8 cellular contexts compared by ENCODE assay signal in genomic region chr11:65476632-65477270, GRCh38. TPM values are rescaled to one million over a fixed set of nuclear protein-coding genes. Genes with fewer than 3 reads are reported as not detected.
A peak's percentile ranks its signal among the peaks of the same experiment; 100 is the strongest.
DNase-seq lines count a peak whose midpoint lies in the region; ATAC-seq, FAIRE-seq and TF ChIP-seq lines count a peak whose summit lies in the region.

No MANE protein-coding gene starts in this region.

- in situ Hi-C loops in GM12878 (cut with MboI), result no loop called here

- H3K9me3 ChIP-seq in GM12878 (replicated peaks; ENCODE audit: control insufficient read depth, insufficient read depth, low read length), result no peaks in the 10 kb centered on the region
- no peaks in the 10 kb centered on the region for H3K9me3 ChIP-seq in suprapubic skin

- no peak for FAIRE-seq in GM12878 (lab: Jason Lieb, UNC)

- ATAC-seq in GM19438 (IDR thresholded peaks at IDR 0.05; ENCODE audit: low read depth, unreplicated experiment) (peak; percentile 9), GM12878 (peak; percentile 50), left lobe of liver (peak; percentile 64)

- no peak for TF ChIP-seq POLR2A in GM12878 (IDR thresholded peaks at IDR 0.05; ENCODE audit: low read depth, low read length)
- TF ChIP-seq POLR2A in suprapubic skin (IDR thresholded peaks at IDR 0.05), result no peak

- intact Hi-C loops in GM12878 (cut with micrococcal nuclease; ENCODE audit: unreplicated experiment), result loop anchor here (2.0 kb wide), 1 partner anchor 20 kb away; no protein-coding TSS in a partner anchor

- SMC1A ChIA-PET in GM12878 (lab: Charles Lee; ENCODE audit: uncharacterized antibody, unreplicated experiment), result interaction anchor here (0.6 to 13.3 kb wide), 8 partner anchors 13 to 138 kb away, joined by 3 to 481 read pairs (median 6); partner anchors contain the start of gene MALAT1

- TSS peak; percentile 98 for BruUV-seq in GM12878 (replicated peaks; lab: Mats Ljungman, UMichigan)

- H3K4me3 ChIP-seq in AG09309 (ENCODE audit: control insufficient read depth, low read depth, low read length) (peak overlapping the region; percentile 69), GM12878 (peak overlapping the region; percentile 79), suprapubic skin (peak overlapping the region; percentile 61)
- H3K4me3 ChIP-seq in Jurkat, Clone E6-1 (ENCODE audit: low read length), result peak overlapping the region; percentile 94

- no peaks in the 10 kb centered on the region for H4K20me1 ChIP-seq in GM12878 (ENCODE audit: control insufficient read depth, insufficient read depth)

- 5% methylated on average over 19 of the region's 21 CpGs for WGBS in GM12878 (ENCODE audit: insufficient coverage, insufficient replicate concordance, low lambda C conversion rate, missing lambda C conversion rate)
- WGBS in suprapubic skin, result 4% methylated on average over 21 of the region's 21 CpGs

- H3K36me3 ChIP-seq in GM12878 (ENCODE audit: control insufficient read depth in 2 of 2, insufficient read depth in 2 of 2, low read length in 1 of 2) (no peaks in the 10 kb centered on the region), suprapubic skin (no peaks in the 10 kb centered on the region)

- H3K27ac ChIP-seq in GM12878 (ENCODE audit: control insufficient read depth, insufficient read depth), result peak overlapping the region; percentile 100
- H3K27ac ChIP-seq in suprapubic skin, result peak overlapping the region; percentile 98

- no peaks in the 10 kb centered on the region for H3K27me3 ChIP-seq in GM12878 (replicated peaks in 1 of 2; ENCODE audit: control insufficient read depth in 2 of 2, insufficient read depth in 2 of 2, low read length in 1 of 2)
- no peaks in the 10 kb centered on the region for H3K27me3 ChIP-seq in suprapubic skin

- CTCF ChIA-PET in GM12878 (lab: Yijun Ruan, JAX), result interaction anchor here (0.7 to 14.2 kb wide), 12 partner anchors 8 to 147 kb away, joined by 3 to 728 read pairs (median 4); partner anchors contain the start of gene MALAT1

- POLR2A ChIA-PET in GM12878 (lab: Charles Lee), result interaction anchor here (0.8 to 8.0 kb wide), 16 partner anchors 11 to 143 kb away, joined by 3 to 429 read pairs (median 6); partner anchors contain the start of genes DPF2, MALAT1 and NEAT1

- RAD21 ChIA-PET in GM12878 (lab: Charles Lee; ENCODE audit: unreplicated experiment), result interaction anchor here (1.0 to 6.4 kb wide), 14 partner anchors 11 to 187 kb away, joined by 3 to 208 read pairs (median 4); partner anchors contain the start of genes MALAT1 and NEAT1

- H3K9ac ChIP-seq in GM12878 (ENCODE audit: control insufficient read depth, insufficient read depth, low read length), result peak overlapping the region; percentile 100

- TF ChIP-seq EP300 in GM12878 (IDR thresholded peaks at IDR 0.05; ENCODE audit: borderline replicate concordance in 1 of 2, control insufficient read depth in 1 of 2, low read depth in 2 of 2, low read length in 2 of 2), result no peak
- TF ChIP-seq EP300 in suprapubic skin (IDR thresholded peaks at IDR 0.05), result no peak

- no peak for TF ChIP-seq RAD21 in GM12878 (IDR thresholded peaks at IDR 0.05; ENCODE audit: insufficient read depth, low read depth, low read length)

- peaks cover 30% of the 10 kb centered on the region for H3K4me1 ChIP-seq in GM12878 (ENCODE audit: control insufficient read depth, insufficient read depth, low read length)
- H3K4me1 ChIP-seq in suprapubic skin, result peaks cover 60% of the 10 kb centered on the region

- H2AFZ ChIP-seq in GM12878 (ENCODE audit: control insufficient read depth, low read depth, low read length), result peak overlapping the region; percentile 52

- TF ChIP-seq CTCF in AG09309 (IDR thresholded peaks at IDR 0.05; ENCODE audit: control insufficient read depth, insufficient read depth, low read depth, low read length, missing control alignments) (no peak), GM12878 (IDR thresholded peaks at IDR 0.05 in 2 of 3, conservative IDR thresholded peaks at IDR 0.05 in 1 of 3; ENCODE audit: control insufficient read depth in 2 of 3, extremely low read depth in 1 of 3, insufficient read depth in 1 of 3, low read depth in 3 of 3, low read length in 3 of 3) (no peak), suprapubic skin (IDR thresholded peaks at IDR 0.05) (no peak)

- no peak for DNase-seq in AG09309 (ENCODE audit: low read depth)
- no peak for DNase-seq in Jurkat, Clone E6-1 (ENCODE audit: low read depth, low spot score)
- DNase-seq in GM12878 (ENCODE audit: low read depth, low spot score), result no peak
- peak; percentile 85 for DNase-seq in left lobe of liver (ENCODE audit: low spot score)
- no peak for DNase-seq in suprapubic skin (ENCODE audit: low spot score in 2 of 2)
- DNase-seq in SHP77 treated with DMSO at 0.1 percent for 48 hours (lab: John Stamatoyannopoulos, UW), result no peak
- DNase-seq in DMS153 (lab: John Stamatoyannopoulos, UW), result no peak

- H3K4me2 ChIP-seq in GM12878 (ENCODE audit: control insufficient read depth, insufficient read depth), result peak overlapping the region; percentile 100

- H3K79me2 ChIP-seq in GM12878 (ENCODE audit: control insufficient read depth, insufficient read depth, low read length), result peaks cover 37% of the 10 kb centered on the region

TF ChIP-seq in GM12878, 131 proteins besides CTCF, POLR2A, EP300 and RAD21 (continues in another document):
- TF ChIP-seq RCOR1 (conservative IDR thresholded peaks at IDR 0.05; ENCODE audit: low read depth, low read length) (no peak), SMC3 (IDR thresholded peaks at IDR 0.05; ENCODE audit: borderline replicate concordance, low read length) (0 out of 2 replicates have a peak, but pooled peaks have one; percentile 12), WRNIP1 (IDR thresholded peaks at IDR 0.05; ENCODE audit: borderline replicate concordance, low read depth, low read length) (peak; percentile 51; the same call in 1 of the 2 replicates)

RNA-seq across cellular contexts. Expression of gene MALAT1, which starts 22.1 kb away (rescaled TPM):
- 69.1 TPM for polyA plus RNA-seq in Jurkat, Clone E6-1 (2012; ENCODE audit: insufficient read depth, insufficient read length)
- 43,172 and 44,148 TPM in 2 replicates for total RNA-seq in GM12878 (2013; cell fraction: nucleolus; rRNA removed)
- total RNA-seq in GM12878 (2014; rRNA removed) (1,917 and 1,986 TPM in 2 replicates), GM12878 (2014; rRNA removed; fragmentation: Illumina TruSeq; extraction: Trizol) (2,052 and 2,660 TPM in 2 replicates), GM12878 (2021) (3,939 and 4,883 TPM in 2 replicates), left lobe of liver (2,761 TPM), suprapubic skin (over 10,000 TPM; 10,207 to 42,728 (median 11,538) TPM)
- 704 TPM for polyA plus RNA-seq in GM12878 (2011; ENCODE audit: low read depth)
- polyA plus RNA-seq in GM12878 (2011; rRNA removed) (659 and 901 TPM in 2 replicates), GM12878 (2014; fragmentation: Illumina TruSeq; extraction: Trizol) (448 and 686 TPM in 2 replicates), GM12878 (2014; fragmentation: Nextera tagmentation; extraction: Ambion mirVana) (1,000 to 10,000 TPM; 1,593 to 8,160 TPM), GM12878 (2014; rRNA removed) (1,421 and 1,643 TPM in 2 replicates), GM12878 (2016; fragmentation: Nextera tagmentation; extraction: Ambion mirVana) (1,000 to 10,000 TPM; 6,201 to 6,497 TPM)
- 216 and 352 TPM in 2 replicates for polyA plus RNA-seq in GM12878 (2011; cell fraction: cytosol; rRNA removed)
- 4,041 and 4,062 TPM in 2 replicates for polyA plus RNA-seq in GM12878 (2011; cell fraction: nucleus; rRNA removed)
- polyA plus RNA-seq in GM12878 (2012), result 1,013 and 3,952 TPM in 2 replicates
- polyA minus RNA-seq in GM12878 (2011; rRNA and poly(A)+ RNA removed), result 2,928 and 3,606 TPM in 2 replicates
- 1,627 and 2,358 TPM in 2 replicates for polyA minus RNA-seq in GM12878 (2011; cell fraction: cytosol; rRNA and poly(A)+ RNA removed)
- 12,181 and 12,309 TPM in 2 replicates for polyA minus RNA-seq in GM12878 (2011; cell fraction: nucleus; rRNA and poly(A)+ RNA removed)

RNA-seq across cellular contexts. Expression of gene SCYL1, which starts 48.1 kb away (rescaled TPM):
- 69.4 TPM for polyA plus RNA-seq in Jurkat, Clone E6-1 (2012; ENCODE audit: insufficient read depth, insufficient read length)
- total RNA-seq in GM12878 (2013; cell fraction: nucleolus; rRNA removed), result 28.9 and 34.4 TPM in 2 replicates
- 75.1 and 82.7 TPM in 2 replicates for total RNA-seq in GM12878 (2014; rRNA removed)
- total RNA-seq in GM12878 (2014; rRNA removed; fragmentation: Illumina TruSeq; extraction: Trizol), result 25.9 and 29.3 TPM in 2 replicates
- total RNA-seq in GM12878 (2021), result 66.7 and 67.8 TPM in 2 replicates
- 16.4 TPM for polyA plus RNA-seq in GM12878 (2011; ENCODE audit: low read depth)
- polyA plus RNA-seq in GM12878 (2011; rRNA removed), result 17.8 and 43.1 TPM in 2 replicates
- 88.7 and 112 TPM in 2 replicates for polyA plus RNA-seq in GM12878 (2011; cell fraction: cytosol; rRNA removed)
- 114 and 150 TPM in 2 replicates for polyA plus RNA-seq in GM12878 (2011; cell fraction: nucleus; rRNA removed)
- 35.1 and 36.8 TPM in 2 replicates for polyA plus RNA-seq in GM12878 (2012)
- polyA plus RNA-seq in GM12878 (2014; fragmentation: Illumina TruSeq; extraction: Trizol), result 6.9 and 32.5 TPM in 2 replicates
- polyA plus RNA-seq in GM12878 (2014; fragmentation: Nextera tagmentation; extraction: Ambion mirVana), result 1 to 10 TPM in 1 of 2 experiments, under 1 TPM in 1; 0.80 to 6.3 TPM
- 68.0 and 74.6 TPM in 2 replicates for polyA plus RNA-seq in GM12878 (2014; rRNA removed)
- 10 to 100 TPM; 59.2 to 65.4 TPM for polyA plus RNA-seq in GM12878 (2016; fragmentation: Nextera tagmentation; extraction: Ambion mirVana)
- polyA minus RNA-seq in GM12878 (2011; rRNA and poly(A)+ RNA removed), result 43.5 and 70.6 TPM in 2 replicates
- polyA minus RNA-seq in GM12878 (2011; cell fraction: cytosol; rRNA and poly(A)+ RNA removed), result 23.4 and 34.6 TPM in 2 replicates
- polyA minus RNA-seq in GM12878 (2011; cell fraction: nucleus; rRNA and poly(A)+ RNA removed), result 16.7 and 26.3 TPM in 2 replicates
- 67.6 TPM for total RNA-seq in left lobe of liver
- 10 to 100 TPM; 63.2 to 83.6 (median 78.4) TPM for total RNA-seq in suprapubic skin

RNA-seq across cellular contexts. Expression of gene NEAT1, which starts 54.2 kb away (rescaled TPM):
- polyA plus RNA-seq in Jurkat, Clone E6-1 (2012; ENCODE audit: insufficient read depth, insufficient read length), result 25.7 TPM
- total RNA-seq in GM12878 (2013; cell fraction: nucleolus; rRNA removed), result 259 and 262 TPM in 2 replicates
- total RNA-seq in GM12878 (2014; rRNA removed) (13.6 and 14.0 TPM in 2 replicates), GM12878 (2014; rRNA removed; fragmentation: Illumina TruSeq; extraction: Trizol) (40.5 and 44.2 TPM in 2 replicates), GM12878 (2021) (174 and 225 TPM in 2 replicates), left lobe of liver (766 TPM), suprapubic skin (1,000 to 10,000 TPM in 1 of 4 donors, 100 to 1,000 TPM in 3; 336 to 2,041 (median 481) TPM)
- 275 TPM for polyA plus RNA-seq in GM12878 (2011; ENCODE audit: low read depth)
- polyA plus RNA-seq in GM12878 (2011; rRNA removed) (151 and 247 TPM in 2 replicates), GM12878 (2014; fragmentation: Illumina TruSeq; extraction: Trizol) (167 and 254 TPM in 2 replicates), GM12878 (2014; fragmentation: Nextera tagmentation; extraction: Ambion mirVana) (10 to 100 TPM; 24.3 to 98.2 TPM), GM12878 (2014; rRNA removed) (314 and 328 TPM in 2 replicates), GM12878 (2016; fragmentation: Nextera tagmentation; extraction: Ambion mirVana) (10 to 100 TPM; 27.7 to 28.3 TPM)
- 64.2 and 104 TPM in 2 replicates for polyA plus RNA-seq in GM12878 (2011; cell fraction: cytosol; rRNA removed)
- polyA plus RNA-seq in GM12878 (2011; cell fraction: nucleus; rRNA removed), result 342 and 617 TPM in 2 replicates
- 284 and 343 TPM in 2 replicates for polyA plus RNA-seq in GM12878 (2012)
- 72.0 and 79.5 TPM in 2 replicates for polyA minus RNA-seq in GM12878 (2011; rRNA and poly(A)+ RNA removed)
- polyA minus RNA-seq in GM12878 (2011; cell fraction: cytosol; rRNA and poly(A)+ RNA removed), result 13.8 and 14.9 TPM in 2 replicates
- polyA minus RNA-seq in GM12878 (2011; cell fraction: nucleus; rRNA and poly(A)+ RNA removed), result 125 and 169 TPM in 2 replicates

Comparison
In these comparisons a context has a peak if more than half of its experiments do, and no peak if none do; other contexts are left out.
1. ATAC-seq: peak in every context shown above with its lines; median percentile 64 in left lobe of liver; 50 in GM12878; 9 in GM19438.